ENCODE assay signal across 19 cellular contexts in the genomic region with DNA sequence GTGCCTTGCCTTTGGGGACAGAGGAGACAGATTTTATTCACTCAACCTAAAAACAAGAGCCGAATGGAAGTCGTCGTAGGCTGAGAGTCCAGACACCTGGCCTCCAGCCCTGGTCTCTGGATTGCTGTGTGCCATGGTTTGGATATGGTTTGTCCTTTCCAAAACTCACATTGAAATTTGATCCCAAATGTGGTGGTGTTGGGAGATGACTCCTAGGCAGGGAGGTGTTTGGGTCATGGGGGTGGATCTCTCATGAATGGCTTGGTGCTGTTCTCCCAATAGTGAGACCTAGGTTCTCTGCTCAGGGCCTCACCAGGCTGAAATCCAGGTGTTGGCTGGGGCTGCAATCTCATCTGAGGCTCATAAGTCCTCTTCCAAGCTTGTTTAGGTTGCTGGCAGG.
DNase-seq lines count a peak whose midpoint lies in the region; ATAC-seq and TF ChIP-seq lines count a peak whose summit lies in the region.
"Had no signal": no experiment of that assay in that cellular context is flagged by ENCODE, and none has a peak within 500 bp of the region (broad histone marks: within the 10 kb centered on the region; RNA-seq: fewer than 3 reads in every experiment).

No MANE protein-coding gene starts in this region.

- 84% methylated on average over 3 of the region's 3 CpGs for WGBS in right cardiac atrium
- 88 to 100% (median 92%) methylated on average over 3 of the region's 3 CpGs for WGBS in spleen, 5 donors

- TF ChIP-seq POLR2A in spleen (IDR thresholded peaks at IDR 0.05): no peak

- H3F3A ChIP-seq in PC-3 (ENCODE audit: low read length, unreplicated experiment): no peaks in the 10 kb centered on the region

- CTCF ChIA-PET in PC-3 (lab: Charles Lee): no interaction called here

- BruUV-seq in PC-3 (replicated peaks; lab: Mats Ljungman, UMichigan): no TSS peak

- intact Hi-C loops in cardiac septum (cut with DNase I) (no loop called here), right cardiac atrium (cut with DNase I) (no loop called here), spleen (cut with DNase I; ENCODE audit: low total_unique reads) (no loop called here), left colon (cut with DNase I, micrococcal nuclease) (no loop called here), PC-3 (cut with micrococcal nuclease) (no loop called here)

- POLR2A ChIA-PET in PC-3 (lab: Charles Lee; ENCODE audit: unreplicated experiment): no interaction called here

- TF ChIP-seq CTCF in spleen (IDR thresholded peaks at IDR 0.05 in 8 of 11, conservative IDR thresholded peaks at IDR 0.05 in 3 of 11) (no peak), PC-3 (conservative IDR thresholded peaks at IDR 0.05; ENCODE audit: low read depth, low read length) (no peak)

- no peak overlapping the region for H3K4me2 ChIP-seq in PC-3 (ENCODE audit: low read length)

- H3K36me3 ChIP-seq in spleen: no peaks in the 10 kb centered on the region
- no peaks in the 10 kb centered on the region for H3K36me3 ChIP-seq in PC-3 (ENCODE audit: low read depth, low read length)

- H3K27me3 ChIP-seq in right cardiac atrium (ENCODE audit: control insufficient read depth, insufficient read depth): no peaks in the 10 kb centered on the region
- H3K27me3 ChIP-seq in spleen (replicated peaks in 1 of 7): peaks cover 0 to 73% (median 20%) of the 10 kb centered on the region in 7 donors
- peaks cover 29% of the 10 kb centered on the region for H3K27me3 ChIP-seq in PC-3 (ENCODE audit: low read length)

- H4K20me1 ChIP-seq in PC-3 (ENCODE audit: low read length): no peaks in the 10 kb centered on the region

- no peak overlapping the region for H3K27ac ChIP-seq in right cardiac atrium (ENCODE audit: low read length)
- H3K27ac ChIP-seq in spleen: no peak overlapping the region
- H3K27ac ChIP-seq in PC-3 (ENCODE audit: low read length): no peak overlapping the region
- H3K27ac ChIP-seq: GM23248 had no signal

- peak; percentile 24 for DNase-seq in cardiac septum (ENCODE audit: low spot score)
- no peak for DNase-seq in right cardiac atrium
- peak; percentile 76 for DNase-seq in NCI-H2029 (lab: John Stamatoyannopoulos, UW)
- DNase-seq in NCI-H69 (lab: John Stamatoyannopoulos, UW): peak; percentile 5
- DNase-seq in spleen: peak; percentile 13
- no peak for DNase-seq in left colon
- no peak for DNase-seq in PC-3
- DNase-seq: C1 segment of cervical spinal cord; Caco-2; CD4-positive, CD25-positive, alpha-beta regulatory T cell; CD8-positive, alpha-beta T cell; DMS153; DMS79; EL; GDM1; GM23248; H7; HCEC 1CT had no signal

- H3K9me2 ChIP-seq in PC-3 (replicated peaks; ENCODE audit: low read length): no peaks in the 10 kb centered on the region

- no peak overlapping the region for H2AFZ ChIP-seq in PC-3 (ENCODE audit: low read length)
- H2AFZ ChIP-seq: GM23248 had no signal

- ATAC-seq in right cardiac atrium: no peak
- no peak for ATAC-seq in left colon
- no peak for ATAC-seq in PC-3
- ATAC-seq: CD8-positive, alpha-beta T cell; GM12878 had no signal

- H3K4me1 ChIP-seq in right cardiac atrium (ENCODE audit: control insufficient read depth, insufficient read depth, low read length) (no peaks in the 10 kb centered on the region), spleen (peaks cover 0 to 9% (median 7%) of the 10 kb centered on the region in 6 donors), PC-3 (ENCODE audit: insufficient read depth, low read length) (peaks cover 2% of the 10 kb centered on the region; the same call in 1 of the 2 replicates)

- H3K9ac ChIP-seq in PC-3 (ENCODE audit: low read length): no peak overlapping the region
- H3K9ac ChIP-seq: GM23248 had no signal

- no peak overlapping the region for H3K4me3 ChIP-seq in right cardiac atrium (ENCODE audit: low read length)
- no peak overlapping the region for H3K4me3 ChIP-seq in spleen
- H3K4me3 ChIP-seq in PC-3 (ENCODE audit: low read length): no peak overlapping the region
- H3K4me3 ChIP-seq: GM12878, GM23248 had no signal

- H3K9me3 ChIP-seq in right cardiac atrium (ENCODE audit: control insufficient read depth, low read length) (peaks cover 5% of the 10 kb centered on the region), spleen (peaks cover 0 to 14% (median 7%) of the 10 kb centered on the region in 8 donors), PC-3 (ENCODE audit: low read length) (no peaks in the 10 kb centered on the region)
- H3K9me3 ChIP-seq: Caco-2 had no signal

- H3K79me2 ChIP-seq in PC-3 (ENCODE audit: low read length): no peaks in the 10 kb centered on the region

Comparison
In these comparisons a context has a peak if more than half of its experiments do, and no peak if none do; other contexts are left out.
1. DNase-seq: peak in cardiac septum (single experiment), NCI-H2029 (single experiment), NCI-H69 (single experiment) and spleen (single experiment); none in right cardiac atrium (0 of 3), left colon (0 of 2) and PC-3 (single experiment).